Comparison of ENCODE assay signal across 24 cellular contexts in the genomic region with DNA sequence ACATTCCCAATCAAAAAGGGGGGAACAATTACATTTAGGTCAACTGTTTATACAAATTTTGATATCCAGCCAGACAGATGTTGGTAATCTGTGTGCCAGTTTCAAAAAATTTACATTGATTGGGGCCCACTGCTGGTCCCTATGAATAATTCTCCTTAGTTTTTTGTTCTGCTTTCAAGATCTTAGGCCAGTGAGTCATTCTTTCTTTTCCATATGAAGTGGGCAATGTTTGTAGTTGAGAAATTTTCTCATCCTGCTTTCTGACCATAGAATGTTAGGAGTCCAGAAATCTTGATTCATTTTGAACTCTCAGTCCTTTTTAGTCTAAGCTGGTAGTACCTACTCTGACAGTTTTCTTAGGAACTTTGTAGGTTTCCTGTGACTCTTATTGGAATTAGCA.
"Had no signal": no experiment of that assay in that cellular context is flagged by ENCODE, and none has a peak within 500 bp of the region (broad histone marks: within the 10 kb centered on the region; RNA-seq: fewer than 3 reads in every experiment).

No MANE protein-coding gene starts in this region.

- H3K4me3 ChIP-seq: breast epithelium, lung, tibial artery had no signal

- H3K9ac ChIP-seq: parathyroid adenoma had no signal

- H3K27ac ChIP-seq: breast epithelium, parathyroid adenoma, tibial artery had no signal

- ATAC-seq: activated CD4-positive, alpha-beta T cell treated with anti-CD3 and anti-CD28 coated beads for 36 hours; T-cell; WTC11 had no signal

- H3K4me1 ChIP-seq: breast epithelium, parathyroid adenoma had no signal

- H3K36me3 Mint-ChIP-seq: activated naive CD8-positive, alpha-beta T cell treated with anti-CD3 and anti-CD28 coated beads for 36 hours; mesothelial cell of epicardium; T-cell had no signal

- H3K4me3 Mint-ChIP-seq: activated CD4-positive, alpha-beta T cell treated with anti-CD3 and anti-CD28 coated beads for 36 hours; activated naive CD8-positive, alpha-beta T cell treated with anti-CD3 and anti-CD28 coated beads for 36 hours; activated T-helper 1 cell treated with anti-CD3 and anti-CD28 coated beads, Interleukin-12 subunit alpha, Interleukin-12 subunit beta, Interleukin-2, Interleukin-4 antibody, amounts not matched to agents 30 ng/mL and 10 ng/mL and 1 ng/mL, durations not matched to agents 14 hours and 24 hours and 36 hours; mesothelial cell of epicardium; nephron; T-cell; WTC11 had no signal

- H3K27me3 Mint-ChIP-seq: activated CD4-positive, alpha-beta T cell treated with anti-CD3 and anti-CD28 coated beads for 36 hours; activated naive CD8-positive, alpha-beta T cell treated with anti-CD3 and anti-CD28 coated beads for 36 hours; T-cell had no signal

- H3K27me3 ChIP-seq: breast epithelium, tibial artery had no signal

- H3K79me2 ChIP-seq: parathyroid adenoma had no signal

- H3K9me3 ChIP-seq: breast epithelium, tibial artery had no signal

- H3K9me3 Mint-ChIP-seq: nephron had no signal

- H3K27ac Mint-ChIP-seq: activated CD4-positive, alpha-beta T cell treated with anti-CD3 and anti-CD28 coated beads for 36 hours; activated naive CD8-positive, alpha-beta T cell treated with anti-CD3 and anti-CD28 coated beads for 36 hours; activated T-helper 1 cell treated with anti-CD3 and anti-CD28 coated beads, Interleukin-12 subunit alpha, Interleukin-12 subunit beta, Interleukin-2, Interleukin-4 antibody, amounts not matched to agents 30 ng/mL and 10 ng/mL and 1 ng/mL, durations not matched to agents 14 hours and 24 hours and 36 hours; mesothelial cell of epicardium; nephron; T-cell; WTC11 had no signal

- DNase-seq: activated CD4-positive, alpha-beta T cell treated with anti-CD3 and anti-CD28 coated beads for 36 hours; activated CD4-positive, alpha-beta T cell treated with anti-CD3 and anti-CD28 coated beads, Interleukin-2, amount 50 U/mL, for 48 hours; activated naive CD8-positive, alpha-beta T cell treated with anti-CD3 and anti-CD28 coated beads for 36 hours; activated T-cell treated with anti-CD3 and anti-CD28 coated beads for 4 hours; cortex of kidney; effector CD4-positive, alpha-beta T cell; glutamatergic neuron; hippocampal formation; stimulated activated CD4-positive, alpha-beta T cell treated with anti-CD3 and anti-CD28 coated beads, Interleukin-12 subunit alpha, Interleukin-12 subunit beta, amount 100 ng/mL, for 4 hours; stimulated activated CD4-positive, alpha-beta T cell treated with anti-CD3 and anti-CD28 coated beads, Interleukin-1b, Interleukin-23, amount 100 ng/mL, for 48 hours; stimulated activated CD8-positive, alpha-beta memory T cell treated with anti-CD3 and anti-CD28 coated beads, Interleukin-4, amount 100 ng/mL, for 48 hours; stimulated activated naive CD4-positive, alpha-beta T cell treated with Interleukin-2 at 50 U/mL for 16 hours; substantia nigra; T-cell; tibial artery had no signal

- H3K36me3 ChIP-seq: breast epithelium, tibial artery had no signal

- H3K4me1 Mint-ChIP-seq: activated CD4-positive, alpha-beta T cell treated with anti-CD3 and anti-CD28 coated beads for 36 hours; activated naive CD8-positive, alpha-beta T cell treated with anti-CD3 and anti-CD28 coated beads for 36 hours; mesothelial cell of epicardium; nephron; T-cell had no signal

- H2AFZ ChIP-seq: parathyroid adenoma had no signal

- FAIRE-seq: keratinocyte, urothelium cell line had no signal
